In genomic region chr2:100981011-100981410, GRCh38 we compare ENCODE assay signal across 18 cellular contexts. TPM values are rescaled to one million over a fixed set of nuclear protein-coding genes. Genes with fewer than 3 reads are reported as not detected.
A peak's percentile ranks its signal among the peaks of the same experiment; 100 is the strongest.
DNase-seq lines count a peak whose midpoint lies in the region; ATAC-seq and TF ChIP-seq lines count a peak whose summit lies in the region.
"Had no signal": no experiment of that assay in that cellular context is flagged by ENCODE, and none has a peak within 500 bp of the region (broad histone marks: within the 10 kb centered on the region; RNA-seq: fewer than 3 reads in every experiment).

No MANE protein-coding gene starts in this region.

- H3K27ac Mint-ChIP-seq in activated CD4-positive, alpha-beta T cell treated with anti-CD3 and anti-CD28 coated beads for 36 hours = peak overlapping the region; percentile 61
- H3K27ac Mint-ChIP-seq in activated CD4-positive, alpha-beta T cell treated with anti-CD3 and anti-CD28 coated beads, Interleukin-2, amount 10 ng/mL, durations not matched to agents 24 days and 14 days = no peak overlapping the region
- H3K27ac Mint-ChIP-seq in brain (peak overlapping the region in 4 of 5 experiments; percentile 6 to 73 (median 52)), type B pancreatic cell (peak overlapping the region; percentile 42)
- H3K27ac Mint-ChIP-seq: GM23338 had no signal

- ATAC-seq in activated CD4-positive, alpha-beta T cell treated with anti-CD3 and anti-CD28 coated beads for 36 hours = no peak
- ATAC-seq: GM23338 had no signal

- TF ChIP-seq CTCF in brain (conservative IDR thresholded peaks at IDR 0.05) = no peak
- no peak for TF ChIP-seq CTCF in type B pancreatic cell (conservative IDR thresholded peaks at IDR 0.05)

- intact Hi-C loops in activated CD4-positive, alpha-beta T cell treated with anti-CD3 and anti-CD28 coated beads for 36 hours (cut with DNase I, micrococcal nuclease) = loop anchor here (10.0 kb wide), 2 partner anchors 166 to 556 kb away; no protein-coding TSS in a partner anchor
- intact Hi-C loops in activated CD4-positive, alpha-beta T cell treated with anti-CD3 and anti-CD28 coated beads, Interleukin-2, amount 10 ng/mL, durations not matched to agents 24 days and 14 days (cut with micrococcal nuclease) = no loop called here

- peaks cover 2% of the 10 kb centered on the region for H3K4me1 Mint-ChIP-seq in activated CD4-positive, alpha-beta T cell treated with anti-CD3 and anti-CD28 coated beads for 36 hours
- H3K4me1 Mint-ChIP-seq in activated CD4-positive, alpha-beta T cell treated with anti-CD3 and anti-CD28 coated beads, Interleukin-2, amount 10 ng/mL, durations not matched to agents 24 days and 14 days = peaks cover 4% of the 10 kb centered on the region
- peaks cover 47% of the 10 kb centered on the region for H3K4me1 Mint-ChIP-seq in brain
- peaks cover 16% of the 10 kb centered on the region for H3K4me1 Mint-ChIP-seq in type B pancreatic cell (ENCODE audit: unreplicated experiment)

- H3K36me3 Mint-ChIP-seq in activated CD4-positive, alpha-beta T cell treated with anti-CD3 and anti-CD28 coated beads for 36 hours (ENCODE audit: low read depth) = no peaks in the 10 kb centered on the region
- no peaks in the 10 kb centered on the region for H3K36me3 Mint-ChIP-seq in activated CD4-positive, alpha-beta T cell treated with anti-CD3 and anti-CD28 coated beads, Interleukin-2, amount 10 ng/mL, durations not matched to agents 24 days and 14 days (ENCODE audit: low read depth)
- H3K36me3 Mint-ChIP-seq in brain (peaks cover 9% of the 10 kb centered on the region), type B pancreatic cell (peaks cover 4% of the 10 kb centered on the region)

- DNase-seq in activated CD4-positive, alpha-beta T cell treated with anti-CD3 and anti-CD28 coated beads for 36 hours = no peak
- DNase-seq in activated CD4-positive, alpha-beta T cell treated with anti-CD3 and anti-CD28 coated beads, Interleukin-2, amount 10 ng/mL, durations not matched to agents 24 days and 14 days = no peak
- DNase-seq in mesenteric fat pad (ENCODE audit: low spot score) (peak; percentile 18), type B pancreatic cell (ENCODE audit: extremely low spot score, unreplicated experiment) (no peak), RPMI8226 (no peak), NCI-H146 treated with DMSO at 0.1 percent for 48 hours (lab: John Stamatoyannopoulos, UW; ENCODE audit: unreplicated experiment) (no peak)
- no peak for DNase-seq in stimulated activated CD4-positive, alpha-beta T cell treated with anti-CD3 and anti-CD28 coated beads, Interleukin-15, amount 100 ng/mL, for 24 hours
- DNase-seq: AML-193, DMS153, KBM-7, MV-4-11, NCI-H187, NCI-H2107, NCI-H510A treated with DMSO at 0.1 percent for 48 hours, NCI-H774, SJCRH30 had no signal

- H3K27me3 Mint-ChIP-seq in activated CD4-positive, alpha-beta T cell treated with anti-CD3 and anti-CD28 coated beads for 36 hours = peaks cover 2% of the 10 kb centered on the region
- peaks cover 2% of the 10 kb centered on the region for H3K27me3 Mint-ChIP-seq in activated CD4-positive, alpha-beta T cell treated with anti-CD3 and anti-CD28 coated beads, Interleukin-2, amount 10 ng/mL, durations not matched to agents 24 days and 14 days
- H3K27me3 Mint-ChIP-seq in brain = no peaks in the 10 kb centered on the region
- H3K27me3 Mint-ChIP-seq in type B pancreatic cell = peaks cover 6% of the 10 kb centered on the region

- H3K4me3 Mint-ChIP-seq in activated CD4-positive, alpha-beta T cell treated with anti-CD3 and anti-CD28 coated beads for 36 hours = no peak overlapping the region
- no peak overlapping the region for H3K4me3 Mint-ChIP-seq in activated CD4-positive, alpha-beta T cell treated with anti-CD3 and anti-CD28 coated beads, Interleukin-2, amount 10 ng/mL, durations not matched to agents 24 days and 14 days
- H3K4me3 Mint-ChIP-seq in brain = no peak overlapping the region
- no peak overlapping the region for H3K4me3 Mint-ChIP-seq in type B pancreatic cell
- H3K4me3 Mint-ChIP-seq: GM23338 had no signal

- H3K9me3 Mint-ChIP-seq in activated CD4-positive, alpha-beta T cell treated with anti-CD3 and anti-CD28 coated beads for 36 hours (ENCODE audit: low read depth) = no peaks in the 10 kb centered on the region
- H3K9me3 Mint-ChIP-seq in activated CD4-positive, alpha-beta T cell treated with anti-CD3 and anti-CD28 coated beads, Interleukin-2, amount 10 ng/mL, durations not matched to agents 24 days and 14 days = no peaks in the 10 kb centered on the region
- no peaks in the 10 kb centered on the region for H3K9me3 Mint-ChIP-seq in brain
- H3K9me3 Mint-ChIP-seq in type B pancreatic cell = no peaks in the 10 kb centered on the region
- H3K9me3 Mint-ChIP-seq: GM23338 had no signal

- POLR2A ChIA-PET in activated CD4-positive, alpha-beta T cell treated with anti-CD3 and anti-CD28 coated beads for 36 hours (lab: Charles Lee) = no interaction called here

- CTCF ChIA-PET in activated CD4-positive, alpha-beta T cell treated with anti-CD3 and anti-CD28 coated beads for 36 hours (lab: Charles Lee) = interaction anchor here (2.0 kb wide), 1 partner anchor 250 kb away, joined by 7 read pairs; no protein-coding TSS in a partner anchor

RNA-seq across cellular contexts. Expression of gene RPL31, which starts 21.1 kb away (rescaled TPM):
- 1,000 to 10,000 TPM in 1 of 2 experiments, 100 to 1,000 TPM in 1; 889 to 1,817 TPM for total RNA-seq in activated CD4-positive, alpha-beta T cell treated with anti-CD3 and anti-CD28 coated beads for 36 hours
- total RNA-seq in activated CD4-positive, alpha-beta T cell treated with anti-CD3 and anti-CD28 coated beads, Interleukin-2, amount 10 ng/mL, durations not matched to agents 24 days and 14 days = 1,154 and 1,159 TPM in 2 replicates
- polyA plus RNA-seq in brain (ENCODE audit: insufficient read depth, low read depth, low replicate concordance) = 2,506 TPM
- 1,076 TPM for total RNA-seq in mesenteric fat pad
- 1,718 and 2,012 TPM in 2 replicates for total RNA-seq in type B pancreatic cell (ENCODE audit: low replicate concordance)
